In the genomic region with DNA sequence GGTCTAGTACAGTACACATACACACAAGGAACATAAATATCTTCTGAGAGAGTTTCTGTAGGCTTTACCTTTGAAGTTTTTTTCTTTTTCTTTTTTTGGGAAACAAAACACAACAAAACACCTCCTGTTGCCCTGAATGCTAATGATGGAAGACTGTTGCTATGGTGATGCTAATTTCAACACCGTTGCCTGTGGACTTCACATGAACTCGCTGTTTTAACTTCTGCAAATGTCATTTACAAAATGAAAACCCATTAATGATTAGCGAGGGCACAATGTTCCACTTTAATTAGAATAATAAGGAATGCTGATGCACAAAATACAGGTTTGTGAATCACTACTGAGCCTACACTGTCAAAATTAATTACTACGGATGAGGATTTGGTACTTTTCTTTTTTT, we compare ENCODE assay signal across 19 cellular contexts.
DNase-seq lines count a peak whose midpoint lies in the region; ATAC-seq, FAIRE-seq and TF ChIP-seq lines count a peak whose summit lies in the region.
"Had no signal": no experiment of that assay in that cellular context is flagged by ENCODE, and none has a peak within 500 bp of the region (broad histone marks: within the 10 kb centered on the region; RNA-seq: fewer than 3 reads in every experiment).

No MANE protein-coding gene starts in this region.

- TF ChIP-seq CTCF in K562 (IDR thresholded peaks at IDR 0.05 in 2 of 3, conservative IDR thresholded peaks at IDR 0.05 in 1 of 3; ENCODE audit: insufficient read depth in 2 of 3, low read depth in 1 of 3, low read length in 3 of 3): no peak
- no peak for TF ChIP-seq CTCF in dorsolateral prefrontal cortex (IDR thresholded peaks at IDR 0.05 in 54 of 56, conservative IDR thresholded peaks at IDR 0.05 in 2 of 56; ENCODE audit: low read depth in 1 of 56, partially characterized antibody in 56 of 56)

- no peak overlapping the region for H2AFZ ChIP-seq in K562 (ENCODE audit: low read depth, low read length)

- TF ChIP-seq EP300 in K562 (IDR thresholded peaks at IDR 0.05; ENCODE audit: low read length): no peak

- H3K4me2 ChIP-seq in K562 (ENCODE audit: insufficient read depth, low read length): no peak overlapping the region
- H3K4me2 ChIP-seq: A549 had no signal

- H3K9me3 ChIP-seq in HUES48 (ENCODE audit: control insufficient read depth, insufficient read depth, low read length) (no peaks in the 10 kb centered on the region), K562 (replicated peaks; ENCODE audit: control insufficient read depth, insufficient read depth, low read depth, low read length) (no peaks in the 10 kb centered on the region)
- H3K9me3 ChIP-seq: A549 had no signal

- intact Hi-C loops in K562 (cut with micrococcal nuclease): loop anchor here (10.0 kb wide), 1 partner anchor 254 kb away; no protein-coding TSS in a partner anchor
- intact Hi-C loops in dorsolateral prefrontal cortex (cut with DNase I): no loop called here

- DNase-seq in K562 (ENCODE audit: extremely low read depth in 1 of 4, low spot score in 3 of 4) (no peak), iPS-NIHi11 (ENCODE audit: low spot score) (peak; percentile 14), renal cortical epithelial cell (ENCODE audit: low read depth) (peak; percentile 92), dorsolateral prefrontal cortex (no peak), occipital lobe (lab: John Stamatoyannopoulos, UW) (no peak)
- DNase-seq in activated CD8-positive, alpha-beta T cell treated with anti-CD3 and anti-CD28 coated beads, Interleukin-2, amount 10 ng/mL, durations not matched to agents 7 days and 5 days: no peak
- DNase-seq: CD8-positive, alpha-beta T cell; COR-L47; DMS153; DMS79 treated with DMSO at 0.1 percent for 48 hours; EL; GDM1; H9 had no signal

- H3K27me3 ChIP-seq in HUES48 (ENCODE audit: control insufficient read depth, insufficient read depth, low read length): 0 out of 2 replicates have a peak, but pooled peaks cover 3% of the 10 kb centered on the region
- no peaks in the 10 kb centered on the region for H3K27me3 ChIP-seq in K562 (ENCODE audit: control insufficient read depth in 2 of 2, insufficient read depth in 2 of 2, low read length in 2 of 2)
- H3K27me3 ChIP-seq in dorsolateral prefrontal cortex: peaks cover 0 to 31% (median 3%) of the 10 kb centered on the region in 45 donors

- no peaks in the 10 kb centered on the region for H3K79me2 ChIP-seq in K562 (ENCODE audit: control insufficient read depth, insufficient read depth, low read length)

- H3K4me3 ChIP-seq in HUES48 (ENCODE audit: low read depth, low read length) (no peak overlapping the region), K562 (no peak overlapping the region), dorsolateral prefrontal cortex (peak overlapping the region in 2 of 59 donors; percentile 13 to 20)
- H3K4me3 ChIP-seq: A549 had no signal

- H3K27me3 Mint-ChIP-seq in activated CD8-positive, alpha-beta T cell treated with anti-CD3 and anti-CD28 coated beads, Interleukin-2, amount 10 ng/mL, durations not matched to agents 7 days and 5 days (ENCODE audit: low read depth): peaks cover 3% of the 10 kb centered on the region

- H3K4me1 ChIP-seq in HUES48 (ENCODE audit: control insufficient read depth, insufficient read depth, low read length) (peaks cover 27% of the 10 kb centered on the region), K562 (replicated peaks in 1 of 2; ENCODE audit: control insufficient read depth in 2 of 2, insufficient read depth in 2 of 2, low read length in 2 of 2) (no peaks in the 10 kb centered on the region; a peak in 1 of 5 replicates)
- H3K4me1 ChIP-seq: A549 had no signal

- no peak overlapping the region for H3K27ac Mint-ChIP-seq in activated CD8-positive, alpha-beta T cell treated with anti-CD3 and anti-CD28 coated beads, Interleukin-2, amount 10 ng/mL, durations not matched to agents 7 days and 5 days
- H3K27ac Mint-ChIP-seq: CD14-positive monocyte; CD8-positive, alpha-beta T cell; H9 had no signal

- ATAC-seq in K562: no peak
- no peak for ATAC-seq in activated CD8-positive, alpha-beta T cell treated with anti-CD3 and anti-CD28 coated beads, Interleukin-2, amount 10 ng/mL, durations not matched to agents 7 days and 5 days
- no peak for ATAC-seq in HG03565 (IDR thresholded peaks at IDR 0.05; ENCODE audit: unreplicated experiment)
- ATAC-seq: A549; CD8-positive, alpha-beta T cell had no signal

- H3K36me3 Mint-ChIP-seq in activated CD8-positive, alpha-beta T cell treated with anti-CD3 and anti-CD28 coated beads, Interleukin-2, amount 10 ng/mL, durations not matched to agents 7 days and 5 days (ENCODE audit: low read depth): no peaks in the 10 kb centered on the region
- H3K36me3 Mint-ChIP-seq: CD14-positive monocyte; CD8-positive, alpha-beta T cell had no signal

- CTCF ChIA-PET in K562 (lab: Yijun Ruan, JAX; ENCODE audit: low intra/inter-chr PET ratio): no interaction called here
- CTCF ChIA-PET in activated CD8-positive, alpha-beta T cell treated with anti-CD3 and anti-CD28 coated beads, Interleukin-2, amount 10 ng/mL, durations not matched to agents 7 days and 5 days (lab: Charles Lee): no interaction called here

- no peak overlapping the region for H3K9ac ChIP-seq in HUES48 (ENCODE audit: low read depth, low read length)
- H3K9ac ChIP-seq in K562 (ENCODE audit: insufficient read depth in 1 of 2, low read depth in 2 of 2, low read length in 2 of 2): no peak overlapping the region

- no peak for TF ChIP-seq RAD21 in K562 (CRISPR knock-in tag; conservative IDR thresholded peaks at IDR 0.05 in 1 of 2, IDR thresholded peaks at IDR 0.05 in 1 of 2)

- TF ChIP-seq POLR2A in K562 (conservative IDR thresholded peaks at IDR 0.05): no peak

- no peak for FAIRE-seq in K562 (lab: Jason Lieb, UNC)
- FAIRE-seq: D721Med, GM19239 had no signal

- H3K4me3 Mint-ChIP-seq in activated CD8-positive, alpha-beta T cell treated with anti-CD3 and anti-CD28 coated beads, Interleukin-2, amount 10 ng/mL, durations not matched to agents 7 days and 5 days: no peak overlapping the region
- H3K4me3 Mint-ChIP-seq: CD14-positive monocyte; CD8-positive, alpha-beta T cell; H9 had no signal

- H3K9me3 Mint-ChIP-seq in activated CD8-positive, alpha-beta T cell treated with anti-CD3 and anti-CD28 coated beads, Interleukin-2, amount 10 ng/mL, durations not matched to agents 7 days and 5 days (ENCODE audit: insufficient read depth): no peaks in the 10 kb centered on the region
- H3K9me3 Mint-ChIP-seq: CD8-positive, alpha-beta T cell had no signal

- no peaks in the 10 kb centered on the region for H3K4me1 Mint-ChIP-seq in activated CD8-positive, alpha-beta T cell treated with anti-CD3 and anti-CD28 coated beads, Interleukin-2, amount 10 ng/mL, durations not matched to agents 7 days and 5 days (ENCODE audit: low read depth)
- H3K4me1 Mint-ChIP-seq: CD14-positive monocyte had no signal

- H3K36me3 ChIP-seq in HUES48 (ENCODE audit: control insufficient read depth, insufficient read depth, low read length) (no peaks in the 10 kb centered on the region), K562 (ENCODE audit: control insufficient read depth, insufficient read depth, low read length) (no peaks in the 10 kb centered on the region)

- H3K9me1 ChIP-seq in K562 (ENCODE audit: control insufficient read depth, insufficient read depth, low read length): no peaks in the 10 kb centered on the region

- no TSS peak for BruUV-seq in K562 (replicated peaks; lab: Mats Ljungman, UMichigan)

- peak overlapping the region; percentile 14 for H3K27ac ChIP-seq in HUES48 (ENCODE audit: low read depth, low read length)
- H3K27ac ChIP-seq in K562 (ENCODE audit: extremely low read depth, low read depth, low read length): no peak overlapping the region
- H3K27ac ChIP-seq in dorsolateral prefrontal cortex: no peak overlapping the region
- H3K27ac ChIP-seq: A549 had no signal

- no peaks in the 10 kb centered on the region for H4K20me1 ChIP-seq in K562 (replicated peaks; ENCODE audit: control insufficient read depth, insufficient read depth, low read length)

- POLR2A ChIA-PET in K562 (lab: Yijun Ruan, JAX): no interaction called here
- POLR2A ChIA-PET in activated CD8-positive, alpha-beta T cell treated with anti-CD3 and anti-CD28 coated beads, Interleukin-2, amount 10 ng/mL, durations not matched to agents 7 days and 5 days (lab: Charles Lee): no interaction called here

- in situ Hi-C loops in K562 (cut with MboI): no loop called here

- 8% methylated on average over 4 of the region's 4 CpGs for WGBS in K562 (ENCODE audit: insufficient coverage, low coverage, missing lambda C conversion rate)

TF ChIP-seq in K562, 482 proteins besides CTCF, POLR2A, EP300 and RAD21:
- TF ChIP-seq, protein P1, sequence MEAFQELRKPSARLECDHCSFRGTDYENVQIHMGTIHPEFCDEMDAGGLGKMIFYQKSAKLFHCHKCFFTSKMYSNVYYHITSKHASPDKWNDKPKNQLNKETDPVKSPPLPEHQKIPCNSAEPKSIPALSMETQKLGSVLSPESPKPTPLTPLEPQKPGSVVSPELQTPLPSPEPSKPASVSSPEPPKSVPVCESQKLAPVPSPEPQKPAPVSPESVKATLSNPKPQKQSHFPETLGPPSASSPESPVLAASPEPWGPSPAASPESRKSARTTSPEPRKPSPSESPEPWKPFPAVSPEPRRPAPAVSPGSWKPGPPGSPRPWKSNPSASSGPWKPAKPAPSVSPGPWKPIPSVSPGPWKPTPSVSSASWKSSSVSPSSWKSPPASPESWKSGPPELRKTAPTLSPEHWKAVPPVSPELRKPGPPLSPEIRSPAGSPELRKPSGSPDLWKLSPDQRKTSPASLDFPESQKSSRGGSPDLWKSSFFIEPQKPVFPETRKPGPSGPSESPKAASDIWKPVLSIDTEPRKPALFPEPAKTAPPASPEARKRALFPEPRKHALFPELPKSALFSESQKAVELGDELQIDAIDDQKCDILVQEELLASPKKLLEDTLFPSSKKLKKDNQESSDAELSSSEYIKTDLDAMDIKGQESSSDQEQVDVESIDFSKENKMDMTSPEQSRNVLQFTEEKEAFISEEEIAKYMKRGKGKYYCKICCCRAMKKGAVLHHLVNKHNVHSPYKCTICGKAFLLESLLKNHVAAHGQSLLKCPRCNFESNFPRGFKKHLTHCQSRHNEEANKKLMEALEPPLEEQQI (IDR thresholded peaks at IDR 0.05): no peak
- TF ChIP-seq RFX1 (IDR thresholded peaks at IDR 0.05): peak; percentile 22; the same call in 1 of the 2 replicates

Comparison
In these comparisons a context has a peak if more than half of its experiments do, and no peak if none do; other contexts are left out.
1. DNase-seq: peak in iPS-NIHi11 (single experiment) and renal cortical epithelial cell (single experiment); none in K562 (0 of 4), activated CD8-positive, alpha-beta T cell treated with anti-CD3 and anti-CD28 coated beads, Interleukin-2, amount 10 ng/mL, durations not matched to agents 7 days and 5 days (single experiment), dorsolateral prefrontal cortex (0 of 10) and occipital lobe (single experiment).